Comparison of ENCODE assay signal across 25 cellular contexts in the genomic region with DNA sequence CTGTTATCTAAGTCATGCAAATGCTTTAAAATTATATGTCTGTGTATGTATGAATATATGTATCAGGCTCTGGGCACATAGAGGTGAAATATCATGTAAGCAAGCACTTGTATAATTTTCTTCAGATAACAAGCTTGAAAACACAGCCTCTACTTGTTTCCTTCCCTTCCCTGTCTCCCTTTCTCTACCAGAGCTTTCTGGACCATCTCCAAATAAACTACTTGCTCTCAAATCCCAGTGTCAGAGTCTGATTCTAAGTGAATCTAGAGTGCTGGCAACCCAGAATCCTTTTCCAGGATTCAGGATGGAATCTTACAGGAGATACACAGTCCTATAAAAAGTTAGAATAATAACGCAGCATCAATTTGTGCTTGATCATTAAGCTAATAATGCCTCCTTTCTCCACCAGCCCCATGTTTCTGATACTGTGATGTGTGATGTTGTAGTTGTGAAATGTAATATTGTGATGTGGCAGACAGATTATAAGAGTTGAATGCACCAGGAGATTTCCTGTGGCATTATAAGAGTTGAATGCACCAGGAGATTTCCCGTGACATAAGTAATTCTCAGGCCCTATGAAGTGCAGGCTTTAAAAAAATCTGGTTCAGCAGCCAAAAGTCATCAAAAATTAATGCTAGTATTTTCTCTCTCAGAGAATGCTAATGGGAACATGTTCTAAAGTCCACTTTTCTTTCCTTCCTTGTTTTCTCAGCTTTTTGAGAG.
"Had no signal": no experiment of that assay in that cellular context is flagged by ENCODE, and none has a peak within 500 bp of the region (broad histone marks: within the 10 kb centered on the region; RNA-seq: fewer than 3 reads in every experiment).

No MANE protein-coding gene starts in this region.

- H3K36me3 ChIP-seq: adrenal gland, colonic mucosa, left lung, prostate gland, upper lobe of right lung, WERI-Rb-1 had no signal

- H3K27ac Mint-ChIP-seq: activated naive CD8-positive, alpha-beta T cell; activated T-helper 2 cell treated with anti-CD3 and anti-CD28 coated beads, Interferon-gamma antibody, Interleukin-2, Interleukin-4, amounts not matched to agents 10 μg/mL and 5 μg/mL and 100 μg/mL, durations not matched to agents 14 hours and 24 hours and 36 hours; naive thymus-derived CD4-positive, alpha-beta T cell; T-cell had no signal

- DNase-seq: activated CD8-positive, alpha-beta memory T cell treated with anti-CD3 and anti-CD28 coated beads for 24 hours; activated CD8-positive, alpha-beta memory T cell treated with anti-CD3 and anti-CD28 coated beads, Interleukin-2, amount 50 U/mL, for 48 hours; activated naive CD4-positive, alpha-beta T cell; activated T-cell treated with anti-CD3 and anti-CD28 coated beads, Interleukin-2, amount 50 U/mL, for 4 hours; adrenal gland; central memory CD4-positive, alpha-beta T cell; colonic mucosa; kidney glomerular epithelial cell; naive thymus-derived CD4-positive, alpha-beta T cell; right cardiac atrium; stimulated activated CD4-positive, alpha-beta T cell treated with anti-CD3 and anti-CD28 coated beads, Interleukin-12 subunit alpha, Interleukin-12 subunit beta, amount 100 ng/mL, for 4 hours; stimulated activated CD4-positive, alpha-beta T cell treated with anti-CD3 and anti-CD28 coated beads, Interleukin-4, amount 100 ng/mL, for 4 hours; stimulated activated naive CD8-positive, alpha-beta T cell treated with anti-CD3 and anti-CD28 coated beads, Interleukin-15, Interleukin-2, amounts not matched to agents 100 U/mL and 50 U/mL, for 24 hours; T-cell; upper lobe of right lung; WERI-Rb-1 had no signal

- H3K27ac ChIP-seq: adrenal gland, colonic mucosa, epithelial cell of prostate, left lung, prostate gland, upper lobe of right lung, WERI-Rb-1 had no signal

- H3K4me3 Mint-ChIP-seq: activated naive CD8-positive, alpha-beta T cell; activated T-cell treated with anti-CD3 and anti-CD28 coated beads, Interleukin-2, amount 50 U/mL, for 4 hours; naive thymus-derived CD4-positive, alpha-beta T cell; neural crest cell; T-cell had no signal

- H3K4me1 Mint-ChIP-seq: naive thymus-derived CD4-positive, alpha-beta T cell; T-cell had no signal

- H3K9me3 ChIP-seq: adrenal gland, colonic mucosa, left lung, prostate gland, upper lobe of right lung had no signal

- FAIRE-seq: astrocyte, TTC549 had no signal

- H3K36me3 Mint-ChIP-seq: activated naive CD8-positive, alpha-beta T cell; naive thymus-derived CD4-positive, alpha-beta T cell; T-cell had no signal

- H3K4me3 ChIP-seq: adrenal gland, colonic mucosa, left lung, lung, prostate gland had no signal

- ATAC-seq: activated T-cell treated with anti-CD3 and anti-CD28 coated beads, Interleukin-2, amount 50 U/mL, for 4 hours; naive thymus-derived CD4-positive, alpha-beta T cell; stimulated activated naive CD8-positive, alpha-beta T cell treated with anti-CD3 and anti-CD28 coated beads, Interleukin-15, Interleukin-2, amounts not matched to agents 100 U/mL and 50 U/mL, for 24 hours; T-cell had no signal

- H3K4me1 ChIP-seq: adrenal gland, colonic mucosa, left lung, prostate gland, upper lobe of right lung had no signal

- H3K9me3 Mint-ChIP-seq: activated T-cell treated with anti-CD3 and anti-CD28 coated beads, Interleukin-2, amount 50 U/mL, for 4 hours; activated T-helper 2 cell treated with anti-CD3 and anti-CD28 coated beads, Interferon-gamma antibody, Interleukin-2, Interleukin-4, amounts not matched to agents 10 μg/mL and 5 μg/mL and 100 μg/mL, durations not matched to agents 14 hours and 24 hours and 36 hours; neural crest cell had no signal
